ENCODE assay signal across 1 cellular context in genomic region chr11:65947133-65947532, GRCh38.
TF ChIP-seq lines count a peak whose summit lies in the region.

No MANE protein-coding gene starts in this region.

TF ChIP-seq in K562, 482 proteins besides CTCF, POLR2A, EP300 and RAD21:
- TF ChIP-seq ZNF384 (IDR thresholded peaks at IDR 0.05; ENCODE audit: low read depth, low read length): no peak
- no peak for TF ChIP-seq MEF2A (IDR thresholded peaks at IDR 0.05; ENCODE audit: control insufficient read depth, low read depth, low read length)
- no peak for TF ChIP-seq ZNF707 (CRISPR knock-in tag; conservative IDR thresholded peaks at IDR 0.05)
- no peak for TF ChIP-seq ZNF668 (CRISPR knock-in tag; IDR thresholded peaks at IDR 0.05)
- TF ChIP-seq NONO (IDR thresholded peaks at IDR 0.05; ENCODE audit: low read depth in 2 of 2, low read length in 1 of 2): no peak
- no peak for TF ChIP-seq SMARCB1 (IDR thresholded peaks at IDR 0.05; ENCODE audit: insufficient read length, low read depth)
- TF ChIP-seq RB1 (IDR thresholded peaks at IDR 0.05; ENCODE audit: low read depth): no peak
- TF ChIP-seq SFPQ (IDR thresholded peaks at IDR 0.05; ENCODE audit: low read depth, low read length): no peak
- no peak for TF ChIP-seq SRF (CRISPR knock-in tag; IDR thresholded peaks at IDR 0.05)
- TF ChIP-seq CBFB (CRISPR knock-in tag; IDR thresholded peaks at IDR 0.05): no peak
- no peak for TF ChIP-seq POLR3G (IDR thresholded peaks at IDR 0.05; ENCODE audit: extremely low read depth, insufficient read length, insufficient replicate concordance)
- TF ChIP-seq, protein P1, sequence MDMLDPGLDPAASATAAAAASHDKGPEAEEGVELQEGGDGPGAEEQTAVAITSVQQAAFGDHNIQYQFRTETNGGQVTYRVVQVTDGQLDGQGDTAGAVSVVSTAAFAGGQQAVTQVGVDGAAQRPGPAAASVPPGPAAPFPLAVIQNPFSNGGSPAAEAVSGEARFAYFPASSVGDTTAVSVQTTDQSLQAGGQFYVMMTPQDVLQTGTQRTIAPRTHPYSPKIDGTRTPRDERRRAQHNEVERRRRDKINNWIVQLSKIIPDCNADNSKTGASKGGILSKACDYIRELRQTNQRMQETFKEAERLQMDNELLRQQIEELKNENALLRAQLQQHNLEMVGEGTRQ (CRISPR knock-in tag; IDR thresholded peaks at IDR 0.05): no peak
- no peak for TF ChIP-seq ZBTB7A (IDR thresholded peaks at IDR 0.05; ENCODE audit: borderline replicate concordance, control insufficient read depth, low read depth, low read length)
- TF ChIP-seq ZNF830 (CRISPR knock-in tag; IDR thresholded peaks at IDR 0.05): no peak
- no peak for TF ChIP-seq MYNN (IDR thresholded peaks at IDR 0.05)
- TF ChIP-seq MYNN (CRISPR knock-in tag; IDR thresholded peaks at IDR 0.05): no peak
- no peak for TF ChIP-seq STAT5B (CRISPR knock-in tag; IDR thresholded peaks at IDR 0.05)
- no peak for TF ChIP-seq ZNF445 (CRISPR knock-in tag; IDR thresholded peaks at IDR 0.05; ENCODE audit: low read depth)
- TF ChIP-seq PTRF (tag; IDR thresholded peaks at IDR 0.05): no peak
